ENCODE assay signal across 16 cellular contexts in genomic region chr19:17307876-17308377, GRCh38. TPM values are rescaled to one million over a fixed set of nuclear protein-coding genes. Genes with fewer than 3 reads are reported as not detected.
DNase-seq lines count a peak whose midpoint lies in the region; ATAC-seq and TF ChIP-seq lines count a peak whose summit lies in the region.
"Had no signal": no experiment of that assay in that cellular context is flagged by ENCODE, and none has a peak within 500 bp of the region (broad histone marks: within the 10 kb centered on the region; RNA-seq: fewer than 3 reads in every experiment).

No MANE protein-coding gene starts in this region.

- H3K4me3 ChIP-seq in esophagus muscularis mucosa (no peak overlapping the region), MM.1S (ENCODE audit: low read length) (no peak overlapping the region)
- H3K4me3 ChIP-seq: colonic mucosa, SJSA1, upper lobe of right lung had no signal

- no peak for TF ChIP-seq EP300 in esophagus muscularis mucosa (IDR thresholded peaks at IDR 0.05)

- TF ChIP-seq POLR2A in esophagus muscularis mucosa (IDR thresholded peaks at IDR 0.05; ENCODE audit: low read depth), result no peak

- no peak for DNase-seq in activated T-cell treated with anti-CD3 and anti-CD28 coated beads, Interleukin-2, amount 50 U/mL, for 4 hours
- no peak for DNase-seq in activated T-cell treated with anti-CD3 and anti-CD28 coated beads, Interleukin-2, amount 50 U/mL, for 1 hour
- no peak for DNase-seq in T-helper 17 cell
- DNase-seq in esophagus muscularis mucosa (ENCODE audit: extremely low spot score), result no peak
- DNase-seq in stimulated activated effector memory CD8-positive, alpha-beta T cell treated with anti-CD3 and anti-CD28 coated beads, Interleukin-12 subunit alpha, Interleukin-12 subunit beta, amount 100 ng/mL, for 72 hours (ENCODE audit: low spot score in 2 of 2), result no peak
- no peak for DNase-seq in OCI-M2 (lab: John Stamatoyannopoulos, UW; ENCODE audit: unreplicated experiment)
- no peak for DNase-seq in MM.1S
- no peak for DNase-seq in DMS153 treated with DMSO at 0.1 percent for 48 hours (lab: John Stamatoyannopoulos, UW; ENCODE audit: unreplicated experiment)
- DNase-seq: activated CD4-positive, CD25-positive, alpha-beta regulatory T cell; colonic mucosa; DMS79 treated with DMSO at 0.1 percent for 48 hours; mammary epithelial cell; NCI-H2081; upper lobe of right lung had no signal

- no peaks in the 10 kb centered on the region for H3K9me3 Mint-ChIP-seq in activated T-cell treated with anti-CD3 and anti-CD28 coated beads, Interleukin-2, amount 50 U/mL, for 4 hours
- no peaks in the 10 kb centered on the region for H3K9me3 Mint-ChIP-seq in stimulated activated effector memory CD8-positive, alpha-beta T cell treated with anti-CD3 and anti-CD28 coated beads, Interleukin-12 subunit alpha, Interleukin-12 subunit beta, amount 100 ng/mL, for 72 hours

- H3K79me2 ChIP-seq in MM.1S (ENCODE audit: low read length), result peaks cover 56% of the 10 kb centered on the region

- H3K27me3 Mint-ChIP-seq in activated T-cell treated with anti-CD3 and anti-CD28 coated beads, Interleukin-2, amount 50 U/mL, for 4 hours (ENCODE audit: low read depth), result no peaks in the 10 kb centered on the region
- no peaks in the 10 kb centered on the region for H3K27me3 Mint-ChIP-seq in T-helper 17 cell

- peak overlapping the region; percentile 89 for H3K4me3 Mint-ChIP-seq in activated T-cell treated with anti-CD3 and anti-CD28 coated beads, Interleukin-2, amount 50 U/mL, for 4 hours
- peak overlapping the region; percentile 79 for H3K4me3 Mint-ChIP-seq in T-helper 17 cell
- peak overlapping the region; percentile 78 for H3K4me3 Mint-ChIP-seq in stimulated activated effector memory CD8-positive, alpha-beta T cell treated with anti-CD3 and anti-CD28 coated beads, Interleukin-12 subunit alpha, Interleukin-12 subunit beta, amount 100 ng/mL, for 72 hours

- TF ChIP-seq CTCF in esophagus muscularis mucosa (IDR thresholded peaks at IDR 0.05), result no peak
- TF ChIP-seq CTCF in MM.1S (IDR thresholded peaks at IDR 0.05; ENCODE audit: low read length), result no peak

- 87% methylated on average over 8 of the region's 8 CpGs for WGBS in esophagus muscularis mucosa

- H3K27me3 ChIP-seq in esophagus muscularis mucosa (peaks cover 0 to 9% (median 0%) of the 10 kb centered on the region in 4 donors), MM.1S (replicated peaks; ENCODE audit: insufficient read depth, low read length) (no peaks in the 10 kb centered on the region)
- H3K27me3 ChIP-seq: colonic mucosa, SJSA1, upper lobe of right lung had no signal

- H2AFZ ChIP-seq in MM.1S (ENCODE audit: low read length), result no peak overlapping the region

- no peaks in the 10 kb centered on the region for H4K20me1 ChIP-seq in MM.1S (ENCODE audit: insufficient read depth, low read length)

- no peaks in the 10 kb centered on the region for H3K9me2 ChIP-seq in MM.1S (replicated peaks; ENCODE audit: insufficient read depth, low read length)

- H3K27ac ChIP-seq in esophagus muscularis mucosa (replicated peaks in 1 of 4), result peak overlapping the region in 3 of 4 donors; percentile 1 to 92 (median 90)
- no peak overlapping the region for H3K27ac ChIP-seq in MM.1S (ENCODE audit: low read length)
- H3K27ac ChIP-seq: colonic mucosa, HL-60, SJSA1, upper lobe of right lung had no signal

- ATAC-seq in activated T-cell treated with anti-CD3 and anti-CD28 coated beads, Interleukin-2, amount 50 U/mL, for 4 hours, result no peak
- no peak for ATAC-seq in T-helper 17 cell
- ATAC-seq in stimulated activated effector memory CD8-positive, alpha-beta T cell treated with anti-CD3 and anti-CD28 coated beads, Interleukin-12 subunit alpha, Interleukin-12 subunit beta, amount 100 ng/mL, for 72 hours, result no peak
- ATAC-seq: upper lobe of right lung had no signal

- no peak overlapping the region for H3K4me2 ChIP-seq in MM.1S (ENCODE audit: low read depth, low read length)

- peaks cover 45% of the 10 kb centered on the region for H3K4me1 Mint-ChIP-seq in activated T-cell treated with anti-CD3 and anti-CD28 coated beads, Interleukin-2, amount 50 U/mL, for 4 hours (ENCODE audit: low read depth)
- peaks cover 38% of the 10 kb centered on the region for H3K4me1 Mint-ChIP-seq in T-helper 17 cell
- peaks cover 58% of the 10 kb centered on the region for H3K4me1 Mint-ChIP-seq in stimulated activated effector memory CD8-positive, alpha-beta T cell treated with anti-CD3 and anti-CD28 coated beads, Interleukin-12 subunit alpha, Interleukin-12 subunit beta, amount 100 ng/mL, for 72 hours

- peaks cover 24% of the 10 kb centered on the region for H3F3A ChIP-seq in MM.1S (ENCODE audit: insufficient read depth, low read length)

- peaks cover 0 to 17% (median 3%) of the 10 kb centered on the region in 4 donors for H3K36me3 ChIP-seq in esophagus muscularis mucosa
- H3K36me3 ChIP-seq in MM.1S (replicated peaks; ENCODE audit: insufficient read depth, low read length), result no peaks in the 10 kb centered on the region
- H3K36me3 ChIP-seq: colonic mucosa, upper lobe of right lung had no signal

- intact Hi-C loops in esophagus muscularis mucosa (cut with DNase I), result no loop called here

- H3K4me1 ChIP-seq in esophagus muscularis mucosa (peaks cover 60 to 91% (median 81%) of the 10 kb centered on the region in 4 donors), MM.1S (ENCODE audit: low read length) (peaks cover 18% of the 10 kb centered on the region)

- H3K9me3 ChIP-seq in T-helper 17 cell (ENCODE audit: control insufficient read depth, low read length, poor library complexity, severe bottlenecking) (no peaks in the 10 kb centered on the region), esophagus muscularis mucosa (no peaks in the 10 kb centered on the region), MM.1S (replicated peaks; ENCODE audit: insufficient read depth, low read length) (no peaks in the 10 kb centered on the region)
- H3K9me3 ChIP-seq: colonic mucosa, SJSA1, upper lobe of right lung had no signal

- H3K27ac Mint-ChIP-seq in T-helper 17 cell, result no peak overlapping the region
- peak overlapping the region; percentile 82 for H3K27ac Mint-ChIP-seq in stimulated activated effector memory CD8-positive, alpha-beta T cell treated with anti-CD3 and anti-CD28 coated beads, Interleukin-12 subunit alpha, Interleukin-12 subunit beta, amount 100 ng/mL, for 72 hours

- H3K9ac ChIP-seq in MM.1S (ENCODE audit: low read length), result no peak overlapping the region

- peaks cover 8% of the 10 kb centered on the region for H3K36me3 Mint-ChIP-seq in activated T-cell treated with anti-CD3 and anti-CD28 coated beads, Interleukin-2, amount 50 U/mL, for 4 hours (ENCODE audit: insufficient read depth)
- H3K36me3 Mint-ChIP-seq in T-helper 17 cell (ENCODE audit: low read depth), result no peaks in the 10 kb centered on the region
- peaks cover 42% of the 10 kb centered on the region for H3K36me3 Mint-ChIP-seq in stimulated activated effector memory CD8-positive, alpha-beta T cell treated with anti-CD3 and anti-CD28 coated beads, Interleukin-12 subunit alpha, Interleukin-12 subunit beta, amount 100 ng/mL, for 72 hours

RNA-seq across cellular contexts. Expression of gene DDA1, which starts 1.4 kb away (rescaled TPM):
- total RNA-seq in activated T-cell treated with anti-CD3 and anti-CD28 coated beads, Interleukin-2, amount 50 U/mL, for 4 hours, result 10 to 100 TPM; 53.1 to 58.1 (median 53.4) TPM
- total RNA-seq in T-helper 17 cell (10 to 100 TPM; 40.3 to 50.3 TPM), esophagus muscularis mucosa (10 to 100 TPM; 12.0 to 25.4 (median 20.9) TPM)

RNA-seq across cellular contexts. Expression of gene MRPL34, which starts 2.3 kb away (rescaled TPM):
- total RNA-seq in activated T-cell treated with anti-CD3 and anti-CD28 coated beads, Interleukin-2, amount 50 U/mL, for 4 hours, result 100 to 1,000 TPM; 111 to 137 (median 126) TPM
- total RNA-seq in T-helper 17 cell (10 to 100 TPM; 47.0 to 47.1 TPM), esophagus muscularis mucosa (100 to 1,000 TPM; 131 to 173 (median 147) TPM)

RNA-seq across cellular contexts. Expression of gene ABHD8, which starts 4.7 kb away (rescaled TPM):
- 1 to 10 TPM; 3.6 to 4.5 (median 3.7) TPM for total RNA-seq in activated T-cell treated with anti-CD3 and anti-CD28 coated beads, Interleukin-2, amount 50 U/mL, for 4 hours
- total RNA-seq in T-helper 17 cell (1 to 10 TPM; 5.0 to 7.1 TPM), esophagus muscularis mucosa (10 to 100 TPM; 14.7 to 35.4 (median 28.1) TPM)

RNA-seq across cellular contexts. Expression of gene ANKLE1, which starts 26.2 kb away (rescaled TPM):
- total RNA-seq in activated T-cell treated with anti-CD3 and anti-CD28 coated beads, Interleukin-2, amount 50 U/mL, for 4 hours, result 10 to 100 TPM in 2 of 3 donors, 1 to 10 TPM in 1; 7.6 to 19.0 (median 18.1) TPM
- 1 to 10 TPM; 1.4 to 2.0 TPM for total RNA-seq in T-helper 17 cell
- total RNA-seq in esophagus muscularis mucosa, result 1 to 10 TPM in 2 of 4 donors, under 1 TPM in 2; under 0.01 to 3.0 (median 0.88) TPM

RNA-seq across cellular contexts. Expression of gene ANO8, which starts 26.7 kb away (rescaled TPM):
- 1 to 10 TPM; 2.8 to 3.0 (median 2.9) TPM for total RNA-seq in activated T-cell treated with anti-CD3 and anti-CD28 coated beads, Interleukin-2, amount 50 U/mL, for 4 hours
- 10 to 100 TPM; 15.9 to 17.7 TPM for total RNA-seq in T-helper 17 cell
- 1 to 10 TPM; 2.9 to 7.4 (median 4.0) TPM for total RNA-seq in esophagus muscularis mucosa
